ENCODE assay signal across 13 cellular contexts in the genomic region with DNA sequence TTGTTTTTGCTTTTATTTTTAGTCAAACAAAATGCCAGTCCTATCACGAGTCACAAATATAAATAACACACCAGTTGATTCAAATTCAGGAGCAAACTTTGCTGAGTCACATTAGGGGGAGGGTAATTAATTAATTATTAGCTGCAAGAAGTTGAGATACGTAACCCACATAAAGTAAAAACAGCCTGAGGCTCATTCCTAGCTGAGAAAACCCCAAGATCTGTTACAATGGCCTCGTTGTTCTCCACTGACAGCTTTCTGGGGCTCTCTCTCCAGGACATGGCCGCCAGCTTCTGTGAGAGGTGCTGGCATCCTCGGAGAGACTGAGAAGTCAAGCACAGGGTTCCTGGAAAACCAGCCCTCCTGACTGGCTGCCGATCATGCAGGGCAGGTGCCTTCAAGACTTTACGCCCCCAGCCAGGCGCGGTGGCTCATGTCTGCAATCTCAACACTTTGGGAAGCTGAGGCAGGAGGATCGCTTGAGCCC. TPM values are rescaled to one million over a fixed set of nuclear protein-coding genes. Genes with fewer than 3 reads are reported as not detected.
DNase-seq lines count a peak whose midpoint lies in the region; ATAC-seq, FAIRE-seq and TF ChIP-seq lines count a peak whose summit lies in the region.
"Had no signal": no experiment of that assay in that cellular context is flagged by ENCODE, and none has a peak within 500 bp of the region (broad histone marks: within the 10 kb centered on the region; RNA-seq: fewer than 3 reads in every experiment).

No MANE protein-coding gene starts in this region.

- H3K36me3 ChIP-seq in K562 (ENCODE audit: control insufficient read depth, insufficient read depth, low read length) (no peaks in the 10 kb centered on the region), kidney epithelial cell (ENCODE audit: control insufficient read depth, insufficient read depth, low read length) (no peaks in the 10 kb centered on the region), prostate gland (no peaks in the 10 kb centered on the region), endodermal cell (ENCODE audit: control insufficient read depth, insufficient read depth, low read length) (no peaks in the 10 kb centered on the region)

- no peak overlapping the region for H3K27ac ChIP-seq in K562 (ENCODE audit: extremely low read depth, low read depth, low read length)
- H3K27ac ChIP-seq in prostate gland = peak overlapping the region; percentile 64 to 70
- no peak overlapping the region for H3K27ac ChIP-seq in endodermal cell (ENCODE audit: low read depth, low read length)

- no peak overlapping the region for H3K4me3 Mint-ChIP-seq in endodermal cell
- H3K4me3 Mint-ChIP-seq: activated T-cell treated with anti-CD3 and anti-CD28 coated beads, Interleukin-2, amount 50 U/mL, for 72 hours; natural killer cell treated with Interleukin-12 subunit alpha and Interleukin-12 subunit beta and Interleukin-15 and Interleukin-18, amount 100 ng/mL, for 72 hours had no signal

- CTCF ChIA-PET in K562 (lab: Yijun Ruan, JAX; ENCODE audit: low intra/inter-chr PET ratio) = no interaction called here

- in situ Hi-C loops in K562 (cut with MboI) = no loop called here

- H2AFZ ChIP-seq in K562 (ENCODE audit: low read depth, low read length) = no peak overlapping the region

- POLR2A ChIA-PET in K562 (lab: Yijun Ruan, JAX) = no interaction called here

- TF ChIP-seq RAD21 in K562 (CRISPR knock-in tag; conservative IDR thresholded peaks at IDR 0.05 in 1 of 2, IDR thresholded peaks at IDR 0.05 in 1 of 2) = no peak

- H3K9me3 Mint-ChIP-seq in endodermal cell = peaks cover 2% of the 10 kb centered on the region
- H3K9me3 Mint-ChIP-seq: activated T-cell treated with anti-CD3 and anti-CD28 coated beads, Interleukin-2, amount 50 U/mL, for 72 hours; natural killer cell treated with Interleukin-12 subunit alpha and Interleukin-12 subunit beta and Interleukin-15 and Interleukin-18, amount 100 ng/mL, for 72 hours had no signal

- H3K4me3 ChIP-seq in K562 = no peak overlapping the region
- H3K4me3 ChIP-seq in kidney epithelial cell (ENCODE audit: low read depth, low read length) = no peak overlapping the region
- H3K4me3 ChIP-seq in prostate gland = no peak overlapping the region
- H3K4me3 ChIP-seq in endodermal cell (ENCODE audit: low read length) = no peak overlapping the region

- H3K4me1 ChIP-seq in K562 (replicated peaks in 1 of 2; ENCODE audit: control insufficient read depth in 2 of 2, insufficient read depth in 2 of 2, low read length in 2 of 2) (peaks cover 0 to 13% of the 10 kb centered on the region in 2 experiments; a peak in 2 of 5 replicates), prostate gland (replicated peaks) (peaks cover 4% of the 10 kb centered on the region), endodermal cell (ENCODE audit: control insufficient read depth, insufficient read depth, low read length) (no peaks in the 10 kb centered on the region)

- H3K9ac ChIP-seq in K562 (ENCODE audit: insufficient read depth in 1 of 2, low read depth in 2 of 2, low read length in 2 of 2) = no peak overlapping the region
- H3K9ac ChIP-seq in endodermal cell (ENCODE audit: extremely low read depth, low read length, poor library complexity, severe bottlenecking) = no peak overlapping the region

- 0 out of 2 replicates have a peak, but pooled peaks cover 2% of the 10 kb centered on the region for H4K20me1 ChIP-seq in K562 (replicated peaks; ENCODE audit: control insufficient read depth, insufficient read depth, low read length)

- intact Hi-C loops in K562 (cut with micrococcal nuclease) (no loop called here), prostate gland (cut with DNase I) (no loop called here)

- H3K9me3 ChIP-seq in K562 (replicated peaks; ENCODE audit: control insufficient read depth, insufficient read depth, low read depth, low read length) (no peaks in the 10 kb centered on the region), prostate gland (no peaks in the 10 kb centered on the region), endodermal cell (ENCODE audit: control insufficient read depth, low read length) (no peaks in the 10 kb centered on the region)

- H3K27me3 ChIP-seq in K562 (ENCODE audit: control insufficient read depth in 2 of 2, insufficient read depth in 2 of 2, low read length in 2 of 2) (peaks cover 4 to 27% of the 10 kb centered on the region in 2 experiments; a peak in 4 of 5 replicates), kidney epithelial cell (ENCODE audit: control insufficient read depth, insufficient read depth, low read length) (no peaks in the 10 kb centered on the region), prostate gland (replicated peaks; ENCODE audit: insufficient read depth) (no peaks in the 10 kb centered on the region), endodermal cell (ENCODE audit: control insufficient read depth, insufficient read depth, low read length, poor library complexity, severe bottlenecking) (no peaks in the 10 kb centered on the region)

- 39% methylated on average over 10 of the region's 10 CpGs for whole genome bisulfite sequencing in K562 (ENCODE audit: insufficient coverage, low coverage, missing lambda C conversion rate)
- 37% methylated on average over 10 of the region's 10 CpGs for WGBS in prostate gland
- 87 to 93% methylated on average over 9 to 10 of the region's 10 CpGs for WGBS in endodermal cell (ENCODE audit: insufficient coverage in 1 of 2, insufficient read length in 1 of 2), 2 experiments

- H3K4me1 Mint-ChIP-seq in endodermal cell = no peaks in the 10 kb centered on the region

- H3K79me2 ChIP-seq in K562 (ENCODE audit: control insufficient read depth, insufficient read depth, low read length) = no peaks in the 10 kb centered on the region

- no peaks in the 10 kb centered on the region for H3K9me1 ChIP-seq in K562 (ENCODE audit: control insufficient read depth, insufficient read depth, low read length)

- no peak overlapping the region for H3K4me2 ChIP-seq in K562 (ENCODE audit: insufficient read depth, low read length)

- no peak for FAIRE-seq in K562 (lab: Jason Lieb, UNC)

- no peak overlapping the region for H3K27ac Mint-ChIP-seq in endodermal cell
- H3K27ac Mint-ChIP-seq: activated T-cell treated with anti-CD3 and anti-CD28 coated beads, Interleukin-2, amount 50 U/mL, for 72 hours; natural killer cell treated with Interleukin-12 subunit alpha and Interleukin-12 subunit beta and Interleukin-15 and Interleukin-18, amount 100 ng/mL, for 72 hours had no signal

- no peaks in the 10 kb centered on the region for H3K36me3 Mint-ChIP-seq in endodermal cell (ENCODE audit: low read depth)

- TF ChIP-seq POLR2A in K562 (conservative IDR thresholded peaks at IDR 0.05) = no peak
- TF ChIP-seq POLR2A in prostate gland (IDR thresholded peaks at IDR 0.05) = no peak

- H3K27me3 Mint-ChIP-seq in endodermal cell (ENCODE audit: insufficient read depth) = no peaks in the 10 kb centered on the region
- H3K27me3 Mint-ChIP-seq: natural killer cell treated with Interleukin-12 subunit alpha and Interleukin-12 subunit beta and Interleukin-15 and Interleukin-18, amount 100 ng/mL, for 72 hours had no signal

- DNase-seq in D341Med (ENCODE audit: low spot score) = peak; percentile 26
- no peak for DNase-seq in K562 (ENCODE audit: extremely low read depth in 1 of 4, low spot score in 3 of 4)
- DNase-seq in kidney epithelial cell (ENCODE audit: low read depth) = peak; percentile 68
- DNase-seq in prostate gland (ENCODE audit: low spot score) = peak; percentile 79
- no peak for DNase-seq in stimulated activated naive CD4-positive, alpha-beta T cell treated with Interleukin-2 at 50 U/mL for 16 hours (lab: John Stamatoyannopoulos, UW)
- DNase-seq in NCI-H1092 treated with DMSO at 0.1 percent for 48 hours (lab: John Stamatoyannopoulos, UW) = no peak
- DNase-seq in endodermal cell = no peak
- no peak for DNase-seq in NCI-H2227 treated with DMSO at 0.1 percent for 48 hours (lab: John Stamatoyannopoulos, UW)
- DNase-seq: activated T-cell treated with anti-CD3 and anti-CD28 coated beads, Interleukin-2, amount 50 U/mL, for 72 hours; NCI-H1694; NCI-H82; stimulated activated CD8-positive, alpha-beta memory T cell treated with anti-CD3 and anti-CD28 coated beads, Interleukin-4, amount 100 ng/mL, for 48 hours had no signal

- no TSS peak for BruUV-seq in K562 (replicated peaks; lab: Mats Ljungman, UMichigan)

- ATAC-seq in K562 = no peak
- ATAC-seq: activated T-cell treated with anti-CD3 and anti-CD28 coated beads, Interleukin-2, amount 50 U/mL, for 72 hours; natural killer cell treated with Interleukin-12 subunit alpha and Interleukin-12 subunit beta and Interleukin-15 and Interleukin-18, amount 100 ng/mL, for 72 hours had no signal

- no peak for TF ChIP-seq EP300 in K562 (IDR thresholded peaks at IDR 0.05; ENCODE audit: low read length)

- TF ChIP-seq CTCF in K562 (IDR thresholded peaks at IDR 0.05 in 2 of 3, conservative IDR thresholded peaks at IDR 0.05 in 1 of 3; ENCODE audit: insufficient read depth in 2 of 3, low read depth in 1 of 3, low read length in 3 of 3) = no peak
- no peak for TF ChIP-seq CTCF in kidney epithelial cell (IDR thresholded peaks at IDR 0.05; ENCODE audit: insufficient read depth, low read length, poor library complexity, severe bottlenecking)
- no peak for TF ChIP-seq CTCF in prostate gland (IDR thresholded peaks at IDR 0.05)
- no peak for TF ChIP-seq CTCF in endodermal cell (conservative IDR thresholded peaks at IDR 0.05)

RNA-seq across cellular contexts. Expression of a gene that starts 11.1 kb away (rescaled TPM):
- total RNA-seq in K562 (2011; cell fraction: chromatin; rRNA removed; ENCODE audit: low replicate concordance) = 4.8 and 7.6 TPM in 2 replicates
- 3.3 and 3.8 TPM in 2 replicates for total RNA-seq in K562 (2011; cell fraction: nucleolus; rRNA removed)
- 1.7 and 5.0 TPM in 2 replicates for total RNA-seq in K562 (2011; cell fraction: nucleoplasm; rRNA removed)
- total RNA-seq in K562 (2014; rRNA removed) = 2.0 and 6.2 TPM in 2 replicates
- 0.99 and 1.1 TPM in 2 replicates for total RNA-seq in K562 (2014; rRNA removed; fragmentation: Illumina TruSeq; extraction: Trizol)
- 0.64 and 1.2 TPM in 2 replicates for total RNA-seq in K562 (2015; rRNA removed; fragmentation: Illumina TruSeq; extraction: Trizol)
- total RNA-seq in K562 (2021) = 3.6 and 3.8 TPM in 2 replicates
- polyA plus RNA-seq in K562 (2011; rRNA removed) = 2.5 and 2.7 TPM in 2 replicates
- 4.3 and 9.2 TPM in 2 replicates for polyA plus RNA-seq in K562 (2011; cell fraction: cytosol; rRNA removed)
- polyA plus RNA-seq in K562 (2011; cell fraction: nucleus; rRNA removed) = 3.6 and 6.3 TPM in 2 replicates
- 3.7 and 4.9 TPM in 2 replicates for polyA plus RNA-seq in K562 (2012)
- polyA plus RNA-seq in K562 (2014; fragmentation: Illumina TruSeq; extraction: Trizol) = 1.4 and 3.2 TPM in 2 replicates
- under 1 TPM; 0.13 to 0.38 TPM for polyA plus RNA-seq in K562 (2014; fragmentation: Nextera tagmentation; extraction: Ambion mirVana)
- polyA plus RNA-seq in K562 (2014; rRNA removed) = 3.2 and 4.6 TPM in 2 replicates
- polyA minus RNA-seq in K562 (2011; rRNA and poly(A)+ RNA removed) = 0.56 and 0.60 TPM in 2 replicates
- polyA minus RNA-seq in K562 (2011; cell fraction: cytosol; rRNA and poly(A)+ RNA removed) = 1.2 and 3.5 TPM in 2 replicates
- 1.9 and 2.1 TPM in 2 replicates for polyA minus RNA-seq in K562 (2011; cell fraction: nucleus; rRNA and poly(A)+ RNA removed)
- total RNA-seq in kidney epithelial cell = 5.3 and 7.3 TPM in 2 replicates
- total RNA-seq in prostate gland = 10 to 100 TPM; 23.8 to 34.9 TPM
- total RNA-seq in endodermal cell = 1 to 10 TPM; 1.2 to 4.6 TPM
- polyA plus RNA-seq in endodermal cell (2013, experiment 1 of 2) = 7.2 TPM
- 5.1 TPM for polyA plus RNA-seq in endodermal cell (2013, experiment 2 of 2)

RNA-seq across cellular contexts. Expression of a gene that starts 29.1 kb away (rescaled TPM):
- total RNA-seq in K562 (2011; cell fraction: chromatin; rRNA removed; ENCODE audit: low replicate concordance) = 33.2 and 69.9 TPM in 2 replicates
- 27.5 and 33.9 TPM in 2 replicates for total RNA-seq in K562 (2011; cell fraction: nucleolus; rRNA removed)
- 30.4 and 32.0 TPM in 2 replicates for total RNA-seq in K562 (2011; cell fraction: nucleoplasm; rRNA removed)
- total RNA-seq in K562 (2014; rRNA removed) (26.2 and 29.8 TPM in 2 replicates), K562 (2014; rRNA removed; fragmentation: Illumina TruSeq; extraction: Trizol) (18.0 and 21.1 TPM in 2 replicates), K562 (2015; rRNA removed; fragmentation: Illumina TruSeq; extraction: Trizol) (23.5 and 24.9 TPM in 2 replicates), K562 (2021) (28.1 and 32.1 TPM in 2 replicates), kidney epithelial cell (22.0 and 25.3 TPM in 2 replicates), prostate gland (10 to 100 TPM; 26.1 to 28.3 TPM), endodermal cell (10 to 100 TPM; 34.5 to 40.0 TPM)
- polyA plus RNA-seq in K562 (2011; rRNA removed) (21.7 and 25.8 TPM in 2 replicates), K562 (2014; fragmentation: Illumina TruSeq; extraction: Trizol) (31.0 and 34.7 TPM in 2 replicates), K562 (2014; fragmentation: Nextera tagmentation; extraction: Ambion mirVana) (1 to 10 TPM; 2.0 to 4.4 TPM), K562 (2014; rRNA removed) (26.1 and 29.1 TPM in 2 replicates)
- polyA plus RNA-seq in K562 (2011; cell fraction: cytosol; rRNA removed) = 19.4 and 22.5 TPM in 2 replicates
- polyA plus RNA-seq in K562 (2011; cell fraction: nucleus; rRNA removed) = 25.5 and 28.4 TPM in 2 replicates
- 44.5 and 51.0 TPM in 2 replicates for polyA plus RNA-seq in K562 (2012)
- 10.9 and 11.3 TPM in 2 replicates for polyA minus RNA-seq in K562 (2011; rRNA and poly(A)+ RNA removed)
- 10.4 and 15.7 TPM in 2 replicates for polyA minus RNA-seq in K562 (2011; cell fraction: cytosol; rRNA and poly(A)+ RNA removed)
- 4.4 and 7.1 TPM in 2 replicates for polyA minus RNA-seq in K562 (2011; cell fraction: nucleus; rRNA and poly(A)+ RNA removed)
- 32.5 TPM for polyA plus RNA-seq in endodermal cell (2013, experiment 1 of 2)
- polyA plus RNA-seq in endodermal cell (2013, experiment 2 of 2) = 33.8 TPM

RNA-seq across cellular contexts. Expression of a gene that starts 39.2 kb away (rescaled TPM):
- 83.1 and 109 TPM in 2 replicates for total RNA-seq in K562 (2011; cell fraction: chromatin; rRNA removed; ENCODE audit: low replicate concordance)
- total RNA-seq in K562 (2011; cell fraction: nucleolus; rRNA removed) = 50.1 and 60.7 TPM in 2 replicates
- 83.7 and 86.3 TPM in 2 replicates for total RNA-seq in K562 (2011; cell fraction: nucleoplasm; rRNA removed)
- total RNA-seq in K562 (2014; rRNA removed) = 30.6 and 36.8 TPM in 2 replicates
- total RNA-seq in K562 (2014; rRNA removed; fragmentation: Illumina TruSeq; extraction: Trizol) = 27.9 and 30.0 TPM in 2 replicates
- 35.2 and 35.9 TPM in 2 replicates for total RNA-seq in K562 (2015; rRNA removed; fragmentation: Illumina TruSeq; extraction: Trizol)
- total RNA-seq in K562 (2021) = 35.8 and 38.3 TPM in 2 replicates
- 74.4 and 75.8 TPM in 2 replicates for polyA plus RNA-seq in K562 (2011; rRNA removed)
- polyA plus RNA-seq in K562 (2011; cell fraction: cytosol; rRNA removed) = 58.3 and 60.5 TPM in 2 replicates
- polyA plus RNA-seq in K562 (2011; cell fraction: nucleus; rRNA removed) = 106 and 133 TPM in 2 replicates
- polyA plus RNA-seq in K562 (2012) = 38.1 and 40.3 TPM in 2 replicates
- 39.2 and 40.0 TPM in 2 replicates for polyA plus RNA-seq in K562 (2014; fragmentation: Illumina TruSeq; extraction: Trizol)
- polyA plus RNA-seq in K562 (2014; fragmentation: Nextera tagmentation; extraction: Ambion mirVana) = 1 to 10 TPM in 1 of 2 experiments, under 1 TPM in 1; 0.72 to 1.9 TPM
- 43.1 and 46.1 TPM in 2 replicates for polyA plus RNA-seq in K562 (2014; rRNA removed)
- polyA minus RNA-seq in K562 (2011; rRNA and poly(A)+ RNA removed) = 37.0 and 42.6 TPM in 2 replicates
- polyA minus RNA-seq in K562 (2011; cell fraction: cytosol; rRNA and poly(A)+ RNA removed) = 28.9 and 36.0 TPM in 2 replicates
- 29.6 and 30.9 TPM in 2 replicates for polyA minus RNA-seq in K562 (2011; cell fraction: nucleus; rRNA and poly(A)+ RNA removed)
- 98.2 and 102 TPM in 2 replicates for total RNA-seq in kidney epithelial cell
- 100 to 1,000 TPM in 1 of 2 donors, 10 to 100 TPM in 1; 97.8 to 146 TPM for total RNA-seq in prostate gland
- 10 to 100 TPM; 75.3 to 79.1 TPM for total RNA-seq in endodermal cell
- polyA plus RNA-seq in endodermal cell (2013, experiment 1 of 2) = 79.0 TPM
- 79.4 TPM for polyA plus RNA-seq in endodermal cell (2013, experiment 2 of 2)

RNA-seq across cellular contexts. Expression of a gene that starts 48.0 kb away (rescaled TPM):
- total RNA-seq in K562 (2011; cell fraction: chromatin; rRNA removed; ENCODE audit: low replicate concordance) = 37.1 and 44.4 TPM in 2 replicates
- 20.8 and 23.0 TPM in 2 replicates for total RNA-seq in K562 (2011; cell fraction: nucleolus; rRNA removed)
- total RNA-seq in K562 (2011; cell fraction: nucleoplasm; rRNA removed) = 22.2 and 22.9 TPM in 2 replicates
- 6.3 and 6.6 TPM in 2 replicates for total RNA-seq in K562 (2014; rRNA removed)
- 1.3 and 1.4 TPM in 2 replicates for total RNA-seq in K562 (2014; rRNA removed; fragmentation: Illumina TruSeq; extraction: Trizol)
- total RNA-seq in K562 (2015; rRNA removed; fragmentation: Illumina TruSeq; extraction: Trizol) = 3.6 TPM in 2 replicates
- total RNA-seq in K562 (2021) = 20.0 and 22.7 TPM in 2 replicates
- polyA plus RNA-seq in K562 (2011; rRNA removed) = 3.8 and 6.1 TPM in 2 replicates
- polyA plus RNA-seq in K562 (2011; cell fraction: cytosol; rRNA removed) = 2.0 and 2.3 TPM in 2 replicates
- polyA plus RNA-seq in K562 (2011; cell fraction: nucleus; rRNA removed) = 14.3 and 19.9 TPM in 2 replicates
- polyA plus RNA-seq in K562 (2012) = 22.1 and 24.7 TPM in 2 replicates
- polyA plus RNA-seq in K562 (2014; fragmentation: Illumina TruSeq; extraction: Trizol) = 8.6 and 10.6 TPM in 2 replicates
- under 1 TPM; 0.08 to 0.11 TPM for polyA plus RNA-seq in K562 (2014; fragmentation: Nextera tagmentation; extraction: Ambion mirVana)
- polyA plus RNA-seq in K562 (2014; rRNA removed) = 7.9 and 10.0 TPM in 2 replicates
- polyA minus RNA-seq in K562 (2011; rRNA and poly(A)+ RNA removed) = 3.8 and 5.8 TPM in 2 replicates
- 10.5 and 19.6 TPM in 2 replicates for polyA minus RNA-seq in K562 (2011; cell fraction: cytosol; rRNA and poly(A)+ RNA removed)
- 6.9 and 14.9 TPM in 2 replicates for polyA minus RNA-seq in K562 (2011; cell fraction: nucleus; rRNA and poly(A)+ RNA removed)
- total RNA-seq in kidney epithelial cell = 5.8 and 12.1 TPM in 2 replicates
- 10 to 100 TPM; 16.9 to 32.2 TPM for total RNA-seq in prostate gland
- total RNA-seq in endodermal cell = 10 to 100 TPM; 24.7 to 35.6 TPM
- 17.1 TPM for polyA plus RNA-seq in endodermal cell (2013, experiment 1 of 2)
- polyA plus RNA-seq in endodermal cell (2013, experiment 2 of 2) = 17.1 TPM

Comparison
In these comparisons a context has a peak if more than half of its experiments do, and no peak if none do; other contexts are left out.
1. DNase-seq: peak in D341Med (single experiment), kidney epithelial cell (single experiment) and prostate gland (single experiment); none in K562 (0 of 4), stimulated activated naive CD4-positive, alpha-beta T cell treated with Interleukin-2 at 50 U/mL for 16 hours (single experiment), NCI-H1092 treated with DMSO at 0.1 percent for 48 hours (single experiment), endodermal cell (single experiment) and NCI-H2227 treated with DMSO at 0.1 percent for 48 hours (single experiment).
2. H3K27ac ChIP-seq: peak in prostate gland (2 of 2); none in K562 (single experiment) and endodermal cell (single experiment).